In genomic region chr10:105973912-105974311, GRCh38 we compare ENCODE assay signal across 21 cellular contexts.
"Had no signal": no experiment of that assay in that cellular context is flagged by ENCODE, and none has a peak within 500 bp of the region (broad histone marks: within the 10 kb centered on the region; RNA-seq: fewer than 3 reads in every experiment).

No MANE protein-coding gene starts in this region.

- H3K9me3 Mint-ChIP-seq: activated CD4-positive, alpha-beta T cell treated with anti-CD3 and anti-CD28 coated beads, Interleukin-2, amount 10 ng/mL, durations not matched to agents 7 days and 5 days; activated CD8-positive, alpha-beta T cell treated with anti-CD3 and anti-CD28 coated beads for 36 hours; activated naive CD4-positive, alpha-beta T cell treated with anti-CD3 and anti-CD28 coated beads, Interleukin-2, amount 10 ng/mL, durations not matched to agents 7 days and 5 days; T-helper 2 cell treated with Interferon-gamma antibody and Interleukin-4, amounts not matched to agents 5 μg/mL and 100 μg/mL, for 36 hours had no signal

- H3K27ac ChIP-seq: foreskin keratinocyte, left ventricle myocardium inferior, VCaP had no signal

- DNase-seq: activated CD4-positive, alpha-beta T cell treated with anti-CD3 and anti-CD28 coated beads, Interleukin-2, amount 10 ng/mL, durations not matched to agents 7 days and 5 days; activated CD4-positive, CD25-positive, alpha-beta regulatory T cell treated with anti-CD3 and anti-CD28 coated beads, Interleukin-2, amount 50 U/mL, for 72 hours; activated CD8-positive, alpha-beta memory T cell treated with anti-CD3 and anti-CD28 coated beads, Interleukin-2, amount 10 ng/mL, durations not matched to agents 7 days and 5 days; activated CD8-positive, alpha-beta T cell treated with anti-CD3 and anti-CD28 coated beads for 36 hours; activated effector memory CD4-positive, alpha-beta T cell treated with anti-CD3 and anti-CD28 coated beads, Interleukin-2, amount 50 U/mL, for 16 hours; activated naive CD4-positive, alpha-beta T cell treated with anti-CD3 and anti-CD28 coated beads, Interleukin-2, amount 10 ng/mL, durations not matched to agents 7 days and 5 days; activated T-cell treated with anti-CD3 and anti-CD28 coated beads for 4 hours; amygdala; cerebellar nuclear complex; erythroblast; foreskin keratinocyte; left ventricle myocardium inferior; midbrain; natural killer cell; occipital lobe; stimulated activated CD4-positive, alpha-beta T cell treated with anti-CD3 and anti-CD28 coated beads, Interleukin-4, amount 100 ng/mL, for 24 hours; stimulated activated naive CD4-positive, alpha-beta T cell treated with Interleukin-2 at 50 U/mL for 16 hours; T-cell had no signal

- H3K27me3 Mint-ChIP-seq: activated CD4-positive, alpha-beta T cell treated with anti-CD3 and anti-CD28 coated beads, Interleukin-2, amount 10 ng/mL, durations not matched to agents 7 days and 5 days; activated CD8-positive, alpha-beta memory T cell treated with anti-CD3 and anti-CD28 coated beads, Interleukin-2, amount 10 ng/mL, durations not matched to agents 7 days and 5 days; activated CD8-positive, alpha-beta T cell treated with anti-CD3 and anti-CD28 coated beads for 36 hours; activated naive CD4-positive, alpha-beta T cell treated with anti-CD3 and anti-CD28 coated beads, Interleukin-2, amount 10 ng/mL, durations not matched to agents 7 days and 5 days; T-cell had no signal

- H3K4me3 Mint-ChIP-seq: activated CD4-positive, alpha-beta T cell treated with anti-CD3 and anti-CD28 coated beads, Interleukin-2, amount 10 ng/mL, durations not matched to agents 7 days and 5 days; activated CD8-positive, alpha-beta memory T cell treated with anti-CD3 and anti-CD28 coated beads, Interleukin-2, amount 10 ng/mL, durations not matched to agents 7 days and 5 days; activated CD8-positive, alpha-beta T cell treated with anti-CD3 and anti-CD28 coated beads for 36 hours; activated naive CD4-positive, alpha-beta T cell treated with anti-CD3 and anti-CD28 coated beads, Interleukin-2, amount 10 ng/mL, durations not matched to agents 7 days and 5 days; natural killer cell; T-helper 2 cell treated with Interferon-gamma antibody and Interleukin-4, amounts not matched to agents 5 μg/mL and 100 μg/mL, for 36 hours had no signal

- H3K27ac Mint-ChIP-seq: activated CD4-positive, alpha-beta T cell treated with anti-CD3 and anti-CD28 coated beads, Interleukin-2, amount 10 ng/mL, durations not matched to agents 7 days and 5 days; activated CD8-positive, alpha-beta memory T cell treated with anti-CD3 and anti-CD28 coated beads, Interleukin-2, amount 10 ng/mL, durations not matched to agents 7 days and 5 days; activated CD8-positive, alpha-beta T cell treated with anti-CD3 and anti-CD28 coated beads for 36 hours; activated naive CD4-positive, alpha-beta T cell treated with anti-CD3 and anti-CD28 coated beads, Interleukin-2, amount 10 ng/mL, durations not matched to agents 7 days and 5 days; natural killer cell; T-cell; T-helper 2 cell treated with Interferon-gamma antibody and Interleukin-4, amounts not matched to agents 5 μg/mL and 100 μg/mL, for 36 hours had no signal

- H3K9me3 ChIP-seq: left ventricle myocardium inferior had no signal

- H3K36me3 Mint-ChIP-seq: activated CD8-positive, alpha-beta memory T cell treated with anti-CD3 and anti-CD28 coated beads, Interleukin-2, amount 10 ng/mL, durations not matched to agents 7 days and 5 days; activated naive CD4-positive, alpha-beta T cell treated with anti-CD3 and anti-CD28 coated beads, Interleukin-2, amount 10 ng/mL, durations not matched to agents 7 days and 5 days; natural killer cell; T-cell had no signal

- H3K4me1 Mint-ChIP-seq: activated CD4-positive, alpha-beta T cell treated with anti-CD3 and anti-CD28 coated beads, Interleukin-2, amount 10 ng/mL, durations not matched to agents 7 days and 5 days; activated CD8-positive, alpha-beta memory T cell treated with anti-CD3 and anti-CD28 coated beads, Interleukin-2, amount 10 ng/mL, durations not matched to agents 7 days and 5 days; activated naive CD4-positive, alpha-beta T cell treated with anti-CD3 and anti-CD28 coated beads, Interleukin-2, amount 10 ng/mL, durations not matched to agents 7 days and 5 days; natural killer cell had no signal

- H3K27me3 ChIP-seq: foreskin keratinocyte had no signal

- FAIRE-seq: endometrium had no signal

- H3K4me1 ChIP-seq: foreskin keratinocyte, left ventricle myocardium inferior had no signal

- H3K36me3 ChIP-seq: left ventricle myocardium inferior had no signal
